In genomic region chr2:14715600-14715999, GRCh38 we compare ENCODE assay signal across 32 cellular contexts.
DNase-seq lines count a peak whose midpoint lies in the region; ATAC-seq, FAIRE-seq and TF ChIP-seq lines count a peak whose summit lies in the region.
"Had no signal": no experiment of that assay in that cellular context is flagged by ENCODE, and none has a peak within 500 bp of the region (broad histone marks: within the 10 kb centered on the region; RNA-seq: fewer than 3 reads in every experiment).

No MANE protein-coding gene starts in this region.

- TF ChIP-seq POLR2A in GM12878 (IDR thresholded peaks at IDR 0.05; ENCODE audit: low read depth, low read length) = no peak
- TF ChIP-seq POLR2A in K562 (conservative IDR thresholded peaks at IDR 0.05) = no peak

- H3K36me3 ChIP-seq in GM12878 (ENCODE audit: control insufficient read depth in 2 of 2, insufficient read depth in 2 of 2, low read length in 1 of 2) (no peaks in the 10 kb centered on the region), K562 (ENCODE audit: control insufficient read depth, insufficient read depth, low read length) (no peaks in the 10 kb centered on the region)
- H3K36me3 ChIP-seq: BE2C; BLaER1; BLaER1 treated with 17β-estradiol and CSF1 and Interleukin-3, amounts not matched to agents 10 nM and 100 nM had no signal

- CTCF ChIA-PET in GM12878 (lab: Yijun Ruan, JAX) (interaction anchor here (0.9 kb wide), 1 partner anchor 11 kb away, joined by 3 read pairs; no protein-coding TSS in a partner anchor), K562 (lab: Yijun Ruan, JAX; ENCODE audit: low intra/inter-chr PET ratio) (no interaction called here)

- H2AFZ ChIP-seq in GM12878 (ENCODE audit: control insufficient read depth, low read depth, low read length) (no peak overlapping the region), K562 (ENCODE audit: low read depth, low read length) (no peak overlapping the region)

- POLR2A ChIA-PET in GM12878 (lab: Charles Lee) (no interaction called here), K562 (lab: Yijun Ruan, JAX) (interaction anchor here (0.9 kb wide), 1 partner anchor 80 kb away, joined by 4 read pairs; no protein-coding TSS in a partner anchor)

- ATAC-seq in GM12878 (no peak), K562 (no peak), HG02759 (IDR thresholded peaks at IDR 0.05; ENCODE audit: unreplicated experiment) (no peak), HG02970 (IDR thresholded peaks at IDR 0.05; ENCODE audit: low FRiP score, unreplicated experiment) (no peak)
- ATAC-seq: A549; CD8-positive, alpha-beta T cell had no signal

- H3K4me1 ChIP-seq in GM12878 (ENCODE audit: control insufficient read depth, insufficient read depth, low read length) = no peaks in the 10 kb centered on the region
- peaks cover 0 to 11% of the 10 kb centered on the region in 2 experiments; a peak in 2 of 5 replicates for H3K4me1 ChIP-seq in K562 (replicated peaks in 1 of 2; ENCODE audit: control insufficient read depth in 2 of 2, insufficient read depth in 2 of 2, low read length in 2 of 2)
- H3K4me1 ChIP-seq: A549; BE2C; BLaER1; BLaER1 treated with 17β-estradiol and CSF1 and Interleukin-3, amounts not matched to agents 10 nM and 100 nM; Caco-2 had no signal

- H3K4me2 ChIP-seq in GM12878 (ENCODE audit: control insufficient read depth, insufficient read depth) (no peak overlapping the region), K562 (ENCODE audit: insufficient read depth, low read length) (no peak overlapping the region)
- H3K4me2 ChIP-seq: A549; BLaER1; BLaER1 treated with 17β-estradiol and CSF1 and Interleukin-3, amounts not matched to agents 10 nM and 100 nM had no signal

- TF ChIP-seq RAD21 in GM12878 (IDR thresholded peaks at IDR 0.05; ENCODE audit: insufficient read depth, low read depth, low read length) = no peak
- TF ChIP-seq RAD21 in K562 (CRISPR knock-in tag; conservative IDR thresholded peaks at IDR 0.05 in 1 of 2, IDR thresholded peaks at IDR 0.05 in 1 of 2) = no peak

- SMC1A ChIA-PET in GM12878 (lab: Charles Lee; ENCODE audit: uncharacterized antibody, unreplicated experiment) = interaction anchor here (0.5 kb wide), 1 partner anchor 1626 kb away, joined by 3 read pairs; no protein-coding TSS in a partner anchor

- H3K4me3 ChIP-seq in GM12878 = no peak overlapping the region
- H3K4me3 ChIP-seq in K562 = no peak overlapping the region
- H3K4me3 ChIP-seq: A549; BLaER1; BLaER1 treated with 17β-estradiol and CSF1 and Interleukin-3, amounts not matched to agents 10 nM and 100 nM had no signal

- BruUV-seq in GM12878 (replicated peaks; lab: Mats Ljungman, UMichigan) (no TSS peak), K562 (replicated peaks; lab: Mats Ljungman, UMichigan) (no TSS peak)

- H3K9ac ChIP-seq in GM12878 (ENCODE audit: control insufficient read depth, insufficient read depth, low read length) (no peak overlapping the region), K562 (ENCODE audit: insufficient read depth in 1 of 2, low read depth in 2 of 2, low read length in 2 of 2) (no peak overlapping the region)
- H3K9ac ChIP-seq: BLaER1; BLaER1 treated with 17β-estradiol and CSF1 and Interleukin-3, amounts not matched to agents 10 nM and 100 nM had no signal

- H3K27ac ChIP-seq in GM12878 (ENCODE audit: control insufficient read depth, insufficient read depth) = no peak overlapping the region
- no peak overlapping the region for H3K27ac ChIP-seq in K562 (ENCODE audit: extremely low read depth, low read depth, low read length)
- H3K27ac ChIP-seq: 22Rv1; A549; BLaER1; BLaER1 treated with 17β-estradiol and CSF1 and Interleukin-3, amounts not matched to agents 10 nM and 100 nM; C4-2B had no signal

- H3K27me3 ChIP-seq in GM12878 (replicated peaks in 1 of 2; ENCODE audit: control insufficient read depth in 2 of 2, insufficient read depth in 2 of 2, low read length in 1 of 2) = no peaks in the 10 kb centered on the region
- H3K27me3 ChIP-seq in K562 (ENCODE audit: control insufficient read depth in 2 of 2, insufficient read depth in 2 of 2, low read length in 2 of 2) = no peaks in the 10 kb centered on the region
- H3K27me3 ChIP-seq: BE2C; BLaER1; BLaER1 treated with 17β-estradiol and CSF1 and Interleukin-3, amounts not matched to agents 10 nM and 100 nM had no signal

- TF ChIP-seq CTCF in GM12878 (IDR thresholded peaks at IDR 0.05 in 2 of 3, conservative IDR thresholded peaks at IDR 0.05 in 1 of 3; ENCODE audit: control insufficient read depth in 2 of 3, extremely low read depth in 1 of 3, insufficient read depth in 1 of 3, low read depth in 3 of 3, low read length in 3 of 3) (no peak), K562 (IDR thresholded peaks at IDR 0.05 in 2 of 3, conservative IDR thresholded peaks at IDR 0.05 in 1 of 3; ENCODE audit: insufficient read depth in 2 of 3, low read depth in 1 of 3, low read length in 3 of 3) (no peak), GM10266 (IDR thresholded peaks at IDR 0.05; ENCODE audit: control insufficient read depth, insufficient read depth, low read depth, missing control alignments) (no peak)

- peak; percentile 44 for DNase-seq in OCI-M1 (lab: John Stamatoyannopoulos, UW)
- no peak for DNase-seq in GM12878 (ENCODE audit: low read depth, low spot score)
- DNase-seq in K562 (ENCODE audit: extremely low read depth in 1 of 4, low spot score in 3 of 4) = no peak
- no peak for DNase-seq in GM10266 (ENCODE audit: extremely low spot score)
- DNase-seq: 8988T; ACHN; AML-193; BE2C; C1 segment of cervical spinal cord; Caco-2; Calu3; CD4-positive, alpha-beta memory T cell; CD4-positive, alpha-beta T cell; CD4-positive, CD25-positive, alpha-beta regulatory T cell; CD8-positive, alpha-beta memory T cell; CD8-positive, alpha-beta T cell; COR-L47; DMS 273 treated with DMSO at 0.1 percent for 48 hours; DMS153; DMS79; DMS79 treated with DMSO at 0.1 percent for 48 hours; DND-41; EL had no signal

- no peaks in the 10 kb centered on the region for H4K20me1 ChIP-seq in GM12878 (ENCODE audit: control insufficient read depth, insufficient read depth)
- H4K20me1 ChIP-seq in K562 (replicated peaks; ENCODE audit: control insufficient read depth, insufficient read depth, low read length) = no peaks in the 10 kb centered on the region
- H4K20me1 ChIP-seq: BLaER1; BLaER1 treated with 17β-estradiol and CSF1 and Interleukin-3, amounts not matched to agents 10 nM and 100 nM had no signal

- H3K9me3 ChIP-seq in GM12878 (replicated peaks; ENCODE audit: control insufficient read depth, insufficient read depth, low read length) = no peaks in the 10 kb centered on the region
- H3K9me3 ChIP-seq in K562 (replicated peaks; ENCODE audit: control insufficient read depth, insufficient read depth, low read depth, low read length) = 0 out of 2 replicates have a peak, but pooled peaks cover 2% of the 10 kb centered on the region
- H3K9me3 ChIP-seq: A549; BE2C; BLaER1; BLaER1 treated with 17β-estradiol and CSF1 and Interleukin-3, amounts not matched to agents 10 nM and 100 nM; Caco-2 had no signal

- FAIRE-seq in GM12878 (lab: Jason Lieb, UNC) (no peak), K562 (lab: Jason Lieb, UNC) (no peak)
- FAIRE-seq: A204.1, A549, D721Med had no signal

- intact Hi-C loops in GM12878 (cut with micrococcal nuclease; ENCODE audit: unreplicated experiment) (no loop called here), K562 (cut with micrococcal nuclease) (no loop called here)

- no peak for TF ChIP-seq EP300 in GM12878 (IDR thresholded peaks at IDR 0.05; ENCODE audit: borderline replicate concordance in 1 of 2, control insufficient read depth in 1 of 2, low read depth in 2 of 2, low read length in 2 of 2)
- no peak for TF ChIP-seq EP300 in K562 (IDR thresholded peaks at IDR 0.05; ENCODE audit: low read length)

- RAD21 ChIA-PET in GM12878 (lab: Charles Lee; ENCODE audit: unreplicated experiment) = no interaction called here

- H3K79me2 ChIP-seq in GM12878 (ENCODE audit: control insufficient read depth, insufficient read depth, low read length) = no peaks in the 10 kb centered on the region
- H3K79me2 ChIP-seq in K562 (ENCODE audit: control insufficient read depth, insufficient read depth, low read length) = no peaks in the 10 kb centered on the region

- H3K9me1 ChIP-seq in K562 (ENCODE audit: control insufficient read depth, insufficient read depth, low read length) = no peaks in the 10 kb centered on the region

- 67% methylated on average over 1 of the region's 1 CpG for WGBS in GM12878 (ENCODE audit: insufficient coverage, insufficient replicate concordance, low lambda C conversion rate, missing lambda C conversion rate)
- WGBS in K562 (ENCODE audit: insufficient coverage, low coverage, missing lambda C conversion rate) = 21% methylated on average over 1 of the region's 1 CpG

- in situ Hi-C loops in GM12878 (cut with MboI) = no loop called here
- in situ Hi-C loops in K562 (cut with MboI) = no loop called here

TF ChIP-seq in GM12878, 131 proteins besides CTCF, POLR2A, EP300 and RAD21 (continues in another document):
- TF ChIP-seq CEBPB (IDR thresholded peaks at IDR 0.05; ENCODE audit: borderline replicate concordance in 1 of 2, low read depth in 2 of 2, low read length in 2 of 2) (no peak), FOS (IDR thresholded peaks at IDR 0.05; ENCODE audit: borderline replicate concordance, extremely low read depth, insufficient read length) (no peak), ZNF384 (IDR thresholded peaks at IDR 0.05; ENCODE audit: borderline replicate concordance, low read depth, low read length) (no peak), MTA3 (IDR thresholded peaks at IDR 0.05; ENCODE audit: borderline replicate concordance, low read length) (no peak), CHD1 (IDR thresholded peaks at IDR 0.05; ENCODE audit: low read depth, low read length) (no peak)

TF ChIP-seq in K562, 482 proteins besides CTCF, POLR2A, EP300 and RAD21 (continues in another document):
- no peak for TF ChIP-seq NCOA6 (IDR thresholded peaks at IDR 0.05)
